ENCODE assay signal across 8 cellular contexts in genomic region chr4:109702950-109703663, GRCh38. TPM values are rescaled to one million over a fixed set of nuclear protein-coding genes. Genes with fewer than 3 reads are reported as not detected.
DNase-seq lines count a peak whose midpoint lies in the region; ATAC-seq and TF ChIP-seq lines count a peak whose summit lies in the region.

Gene CASP6, minus strand, starts transcription at chr4:109703445. Its CDS starts 50 bp downstream, at chr4:109703395.

- peak within 1 kb of the TSS; percentile 78 for H3K9ac ChIP-seq in HUES64 (ENCODE audit: low read depth, low read length)
- peak within 1 kb of the TSS; percentile 76 for H3K9ac ChIP-seq in PC-3 (ENCODE audit: low read length)
- H3K9ac ChIP-seq in mucosa of stomach (ENCODE audit: low read length) = peak within 1 kb of the TSS; percentile 80

- no peaks in the 10 kb centered on the region for H3F3A ChIP-seq in PC-3 (ENCODE audit: low read length, unreplicated experiment)

- H3K9me3 ChIP-seq in HUES64 (ENCODE audit: insufficient read depth, low read depth, low read length) (no peaks in the 10 kb centered on the region), PC-3 (ENCODE audit: low read length) (no peaks in the 10 kb centered on the region), esophagus (ENCODE audit: control insufficient read depth in 2 of 2, insufficient read depth in 1 of 2, low read depth in 1 of 2, low read length in 1 of 2) (no peaks in the 10 kb centered on the region), mucosa of stomach (ENCODE audit: control insufficient read depth, low read length) (no peaks in the 10 kb centered on the region)

- TSS peak; percentile 25 for BruUV-seq in PC-3 (replicated peaks; lab: Mats Ljungman, UMichigan)

- H3K4me3 ChIP-seq in HUES64 (ENCODE audit: low read length) (peak within 1 kb of the TSS; percentile 92), PC-3 (ENCODE audit: low read length) (peak within 1 kb of the TSS; percentile 96), esophagus (ENCODE audit: low read depth in 1 of 2, low read length in 2 of 2) (peak within 1 kb of the TSS; percentile 67 to 94), mucosa of stomach (ENCODE audit: low read length) (peak within 1 kb of the TSS; percentile 53)

- DNase-seq in DMS153 (lab: John Stamatoyannopoulos, UW) (peak; percentile 67), PC-3 (peak; percentile 73)
- DNase-seq in activated T-cell treated with anti-CD3 and anti-CD28 coated beads, Interleukin-2, amount 50 U/mL, for 4 hours = peak; percentile 69
- peak; percentile 31 for DNase-seq in stimulated activated CD8-positive, alpha-beta memory T cell treated with anti-CD3 and anti-CD28 coated beads, Interleukin-7, amount 100 ng/mL, for 24 hours (ENCODE audit: low read depth)

- peaks cover 14% of the 10 kb centered on the region for H3K36me3 ChIP-seq in HUES64 (ENCODE audit: insufficient read depth, low read length)
- no peaks in the 10 kb centered on the region; the same call in 1 of the 2 replicates for H3K36me3 ChIP-seq in PC-3 (ENCODE audit: low read depth, low read length)
- no peaks in the 10 kb centered on the region for H3K36me3 ChIP-seq in esophagus (ENCODE audit: control insufficient read depth in 2 of 2, insufficient read depth in 2 of 2, low read length in 1 of 2)
- no peaks in the 10 kb centered on the region for H3K36me3 ChIP-seq in mucosa of stomach (ENCODE audit: control insufficient read depth, insufficient read depth, low read length)

- peaks cover 15% of the 10 kb centered on the region for H3K4me1 ChIP-seq in HUES64 (ENCODE audit: insufficient read depth, low read length)
- peaks cover 9% of the 10 kb centered on the region for H3K4me1 ChIP-seq in PC-3 (ENCODE audit: insufficient read depth, low read length)
- H3K4me1 ChIP-seq in esophagus (ENCODE audit: control insufficient read depth in 2 of 2, insufficient read depth in 2 of 2, low read length in 1 of 2) = peaks cover 0 to 2% of the 10 kb centered on the region in 2 donors
- H3K4me1 ChIP-seq in mucosa of stomach (ENCODE audit: control insufficient read depth, insufficient read depth, low read length) = peaks cover 18% of the 10 kb centered on the region

- peak within 1 kb of the TSS; percentile 91 for H3K4me2 ChIP-seq in PC-3 (ENCODE audit: low read length)

- TF ChIP-seq CTCF in PC-3 (conservative IDR thresholded peaks at IDR 0.05; ENCODE audit: low read depth, low read length) = peak; percentile 59

- ATAC-seq in GM21447 (IDR thresholded peaks at IDR 0.05; ENCODE audit: unreplicated experiment) = peak; percentile 70
- peak; percentile 83 for ATAC-seq in PC-3
- peak; percentile 77 to 84 for ATAC-seq in activated T-cell treated with anti-CD3 and anti-CD28 coated beads, Interleukin-2, amount 50 U/mL, for 4 hours

- CTCF ChIA-PET in PC-3 (lab: Charles Lee) = interaction anchor here (0.6 kb wide), 1 partner anchor 322 kb away, joined by 7 read pairs; no protein-coding TSS in a partner anchor

- peak within 1 kb of the TSS; percentile 76 for H3K27ac ChIP-seq in HUES64 (ENCODE audit: low read depth, low read length)
- peak within 1 kb of the TSS; percentile 25; the same call in 1 of the 2 replicates for H3K27ac ChIP-seq in PC-3 (ENCODE audit: low read length)
- H3K27ac ChIP-seq in esophagus (ENCODE audit: low read depth in 2 of 2, low read length in 1 of 2) = peak within 1 kb of the TSS; percentile 88 to 97

- peak within 1 kb of the TSS; percentile 99 for H2AFZ ChIP-seq in PC-3 (ENCODE audit: low read length)

- no peaks in the 10 kb centered on the region for H3K27me3 Mint-ChIP-seq in activated T-cell treated with anti-CD3 and anti-CD28 coated beads, Interleukin-2, amount 50 U/mL, for 4 hours (ENCODE audit: low read depth)

- intact Hi-C loops in PC-3 (cut with micrococcal nuclease) = loop anchor here (1.0 to 5.0 kb wide), 5 partner anchors 18 to 276 kb away; partner anchors contain the start of gene PLA2G12A

- H3K27me3 ChIP-seq in HUES64 (ENCODE audit: insufficient read depth, low read length) (no peaks in the 10 kb centered on the region), PC-3 (ENCODE audit: low read length) (no peaks in the 10 kb centered on the region), esophagus (ENCODE audit: control insufficient read depth in 1 of 2, insufficient read depth in 2 of 2, low read length in 2 of 2) (no peaks in the 10 kb centered on the region), mucosa of stomach (ENCODE audit: control insufficient read depth, insufficient read depth, low read length) (no peaks in the 10 kb centered on the region)

- no peaks in the 10 kb centered on the region for H3K9me2 ChIP-seq in PC-3 (replicated peaks; ENCODE audit: low read length)

- H3K9me3 Mint-ChIP-seq in activated T-cell treated with anti-CD3 and anti-CD28 coated beads, Interleukin-2, amount 50 U/mL, for 4 hours = no peaks in the 10 kb centered on the region

- WGBS in HUES64 = under 1% methylated on average over 72 of the region's 72 CpGs
- WGBS in esophagus, 2 donors = 0 to 1% methylated on average over 69 to 72 of the region's 72 CpGs

- H3K79me2 ChIP-seq in PC-3 (ENCODE audit: low read length) = peaks cover 37% of the 10 kb centered on the region

- POLR2A ChIA-PET in PC-3 (lab: Charles Lee; ENCODE audit: unreplicated experiment) = interaction anchor here (0.6 kb wide), 1 partner anchor 79 kb away, joined by 9 read pairs; no protein-coding TSS in a partner anchor

- H3K4me1 Mint-ChIP-seq in activated T-cell treated with anti-CD3 and anti-CD28 coated beads, Interleukin-2, amount 50 U/mL, for 4 hours (ENCODE audit: low read depth) = peaks cover 44% of the 10 kb centered on the region

- no peaks in the 10 kb centered on the region for H4K20me1 ChIP-seq in PC-3 (ENCODE audit: low read length)

- H3K4me3 Mint-ChIP-seq in activated T-cell treated with anti-CD3 and anti-CD28 coated beads, Interleukin-2, amount 50 U/mL, for 4 hours = peak within 1 kb of the TSS; percentile 93

- no peaks in the 10 kb centered on the region for H3K36me3 Mint-ChIP-seq in activated T-cell treated with anti-CD3 and anti-CD28 coated beads, Interleukin-2, amount 50 U/mL, for 4 hours (ENCODE audit: insufficient read depth)

RNA-seq across cellular contexts. Expression of gene CASP6, which starts in this region (rescaled TPM):
- 31.5 TPM for polyA plus RNA-seq in HUES64 (2013, experiment 1 of 2)
- polyA plus RNA-seq in HUES64 (2013, experiment 2 of 2) = 37.0 TPM
- total RNA-seq in PC-3 (2014; rRNA removed) = 33.7 and 36.7 TPM in 2 replicates
- 10 to 100 TPM; 10.1 to 14.1 (median 11.4) TPM for total RNA-seq in activated T-cell treated with anti-CD3 and anti-CD28 coated beads, Interleukin-2, amount 50 U/mL, for 4 hours
- polyA plus RNA-seq in esophagus = 10 to 100 TPM in 1 of 2 donors, 1 to 10 TPM in 1; 7.2 to 11.2 TPM

Comparison
In these comparisons a context has a peak if more than half of its experiments do, and no peak if none do; other contexts are left out.
1. Peak in every context shown above with its lines: DNase-seq, ATAC-seq, H3K4me3 ChIP-seq and H3K27ac ChIP-seq.
2. H3K27ac ChIP-seq: peak in every context shown above with its lines; median percentile 92 in esophagus; 76 in HUES64; 25 in PC-3.